Comparison of ENCODE assay signal across 26 cellular contexts in the genomic region with DNA sequence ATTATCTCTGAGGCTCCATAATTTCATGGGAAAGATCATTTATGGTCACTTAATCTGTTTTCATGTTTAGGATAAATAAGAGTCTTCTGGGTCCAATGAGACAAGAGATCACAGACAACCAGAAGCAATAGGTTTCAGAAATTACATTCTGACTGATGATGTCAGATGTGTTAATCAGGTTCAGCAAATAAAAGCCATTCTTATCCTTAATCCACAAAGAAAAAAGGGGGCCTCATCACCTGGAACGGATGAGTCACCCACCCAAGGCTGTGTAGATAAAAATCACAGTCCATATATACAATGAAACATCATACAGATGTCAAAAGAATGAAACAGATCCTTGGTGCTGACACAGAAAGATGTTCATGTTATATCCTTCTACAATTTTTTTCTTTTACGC. TPM values are rescaled to one million over a fixed set of nuclear protein-coding genes. Genes with fewer than 3 reads are reported as not detected.
DNase-seq lines count a peak whose midpoint lies in the region; ATAC-seq lines count a peak whose summit lies in the region.
"Had no signal": no experiment of that assay in that cellular context is flagged by ENCODE, and none has a peak within 500 bp of the region (broad histone marks: within the 10 kb centered on the region; RNA-seq: fewer than 3 reads in every experiment).

No MANE protein-coding gene starts in this region.

- H3K4me1 Mint-ChIP-seq in activated naive CD8-positive, alpha-beta T cell treated with anti-CD3 and anti-CD28 coated beads, Interleukin-2, amount 50 U/mL, for 24 hours: peaks cover 16% of the 10 kb centered on the region
- peaks cover 8% of the 10 kb centered on the region for H3K4me1 Mint-ChIP-seq in activated naive CD8-positive, alpha-beta T cell treated with anti-CD3 and anti-CD28 coated beads for 36 hours
- H3K4me1 Mint-ChIP-seq: activated naive CD4-positive, alpha-beta T cell treated with anti-CD3 and anti-CD28 coated beads, Interleukin-2, amount 10 ng/mL, durations not matched to agents 7 days and 5 days; neural crest cell; WTC11 had no signal

- ATAC-seq in activated naive CD8-positive, alpha-beta T cell treated with anti-CD3 and anti-CD28 coated beads, Interleukin-2, amount 50 U/mL, for 24 hours: peak; percentile 40
- no peak for ATAC-seq in GM18502 (IDR thresholded peaks at IDR 0.05; ENCODE audit: poor library complexity, unreplicated experiment)
- no peak for ATAC-seq in GM21619 (IDR thresholded peaks at IDR 0.05; ENCODE audit: unreplicated experiment)
- ATAC-seq: CD8-positive, alpha-beta T cell; K562; sciatic nerve; WTC11 had no signal

- H3K36me3 Mint-ChIP-seq in activated naive CD8-positive, alpha-beta T cell treated with anti-CD3 and anti-CD28 coated beads, Interleukin-2, amount 50 U/mL, for 24 hours (ENCODE audit: low read depth): no peaks in the 10 kb centered on the region
- no peaks in the 10 kb centered on the region for H3K36me3 Mint-ChIP-seq in activated naive CD8-positive, alpha-beta T cell treated with anti-CD3 and anti-CD28 coated beads for 36 hours
- H3K36me3 Mint-ChIP-seq: activated naive CD4-positive, alpha-beta T cell treated with anti-CD3 and anti-CD28 coated beads, Interleukin-2, amount 10 ng/mL, durations not matched to agents 7 days and 5 days; CD8-positive, alpha-beta T cell; WTC11 had no signal

- no peak overlapping the region for H3K4me3 Mint-ChIP-seq in activated naive CD8-positive, alpha-beta T cell treated with anti-CD3 and anti-CD28 coated beads, Interleukin-2, amount 50 U/mL, for 24 hours
- H3K4me3 Mint-ChIP-seq in activated naive CD8-positive, alpha-beta T cell treated with anti-CD3 and anti-CD28 coated beads for 36 hours: no peak overlapping the region
- H3K4me3 Mint-ChIP-seq: activated naive CD4-positive, alpha-beta T cell treated with anti-CD3 and anti-CD28 coated beads, Interleukin-2, amount 10 ng/mL, durations not matched to agents 7 days and 5 days; activated T-cell treated with anti-CD3 and anti-CD28 coated beads, Interleukin-2, amount 50 U/mL, for 24 hours; CD8-positive, alpha-beta T cell; neural crest cell; WTC11 had no signal

- H3K9me3 Mint-ChIP-seq in activated naive CD8-positive, alpha-beta T cell treated with anti-CD3 and anti-CD28 coated beads, Interleukin-2, amount 50 U/mL, for 24 hours: no peaks in the 10 kb centered on the region
- H3K9me3 Mint-ChIP-seq in activated naive CD8-positive, alpha-beta T cell treated with anti-CD3 and anti-CD28 coated beads for 36 hours: no peaks in the 10 kb centered on the region
- H3K9me3 Mint-ChIP-seq: activated naive CD4-positive, alpha-beta T cell treated with anti-CD3 and anti-CD28 coated beads, Interleukin-2, amount 10 ng/mL, durations not matched to agents 7 days and 5 days; activated T-cell treated with anti-CD3 and anti-CD28 coated beads, Interleukin-2, amount 50 U/mL, for 24 hours; CD8-positive, alpha-beta T cell; WTC11 had no signal

- DNase-seq in NCI-H1417 (lab: John Stamatoyannopoulos, UW) (peak in 2 of 3 experiments; percentile 40 to 62), NCI-H1417 treated with DMSO at 0.1 percent for 48 hours (lab: John Stamatoyannopoulos, UW) (no peak), SK-N-DZ (ENCODE audit: low spot score) (peak; percentile 81)
- no peak for DNase-seq in activated naive CD8-positive, alpha-beta T cell treated with anti-CD3 and anti-CD28 coated beads, Interleukin-2, amount 50 U/mL, for 24 hours
- no peak for DNase-seq in activated naive CD8-positive, alpha-beta T cell treated with anti-CD3 and anti-CD28 coated beads for 36 hours
- DNase-seq in stimulated activated CD8-positive, alpha-beta memory T cell treated with anti-CD3 and anti-CD28 coated beads, Interleukin-4, amount 100 ng/mL, for 48 hours: peak; percentile 24
- DNase-seq: activated naive CD4-positive, alpha-beta T cell treated with anti-CD3 and anti-CD28 coated beads, Interleukin-2, amount 10 ng/mL, durations not matched to agents 7 days and 5 days; activated T-cell treated with anti-CD3 and anti-CD28 coated beads, Interleukin-2, amount 50 U/mL, for 24 hours; CD8-positive, alpha-beta T cell; cortex of kidney; DMS153; GDM1; GM23248; kidney; MG63; NCI-H226; stomach; T1000; tibial artery had no signal

- peaks cover 24% of the 10 kb centered on the region for H3K27me3 Mint-ChIP-seq in activated naive CD8-positive, alpha-beta T cell treated with anti-CD3 and anti-CD28 coated beads, Interleukin-2, amount 50 U/mL, for 24 hours
- peaks cover 32% of the 10 kb centered on the region for H3K27me3 Mint-ChIP-seq in activated naive CD8-positive, alpha-beta T cell treated with anti-CD3 and anti-CD28 coated beads for 36 hours
- H3K27me3 Mint-ChIP-seq: activated naive CD4-positive, alpha-beta T cell treated with anti-CD3 and anti-CD28 coated beads, Interleukin-2, amount 10 ng/mL, durations not matched to agents 7 days and 5 days had no signal

- H3K27ac Mint-ChIP-seq in activated naive CD8-positive, alpha-beta T cell treated with anti-CD3 and anti-CD28 coated beads, Interleukin-2, amount 50 U/mL, for 24 hours: no peak overlapping the region
- no peak overlapping the region for H3K27ac Mint-ChIP-seq in activated naive CD8-positive, alpha-beta T cell treated with anti-CD3 and anti-CD28 coated beads for 36 hours
- H3K27ac Mint-ChIP-seq: activated naive CD4-positive, alpha-beta T cell treated with anti-CD3 and anti-CD28 coated beads, Interleukin-2, amount 10 ng/mL, durations not matched to agents 7 days and 5 days; activated T-cell treated with anti-CD3 and anti-CD28 coated beads, Interleukin-2, amount 50 U/mL, for 24 hours; CD8-positive, alpha-beta T cell; WTC11 had no signal

RNA-seq across cellular contexts. Expression of a gene that starts 36.6 kb away (rescaled TPM):
- not detected for total RNA-seq in activated naive CD8-positive, alpha-beta T cell treated with anti-CD3 and anti-CD28 coated beads for 36 hours
- polyA plus RNA-seq in SK-N-DZ (2014; cell fraction: cytosol; rRNA removed): 38.3 and 42.1 TPM in 2 replicates
- polyA plus RNA-seq in SK-N-DZ (2014; cell fraction: nucleus; rRNA removed): 58.3 and 77.9 TPM in 2 replicates
- total RNA-seq: CD8-positive, alpha-beta T cell; OCI-LY7 had no signal

RNA-seq across cellular contexts. Expression of a gene that starts 51.3 kb away (rescaled TPM):
- total RNA-seq in activated naive CD8-positive, alpha-beta T cell treated with anti-CD3 and anti-CD28 coated beads for 36 hours: not detected
- not detected in 2 replicates for polyA plus RNA-seq in SK-N-DZ (2014; cell fraction: cytosol; rRNA removed)
- polyA plus RNA-seq in SK-N-DZ (2014; cell fraction: nucleus; rRNA removed): not detected in 2 replicates
- total RNA-seq: CD8-positive, alpha-beta T cell; OCI-LY7 had no signal

RNA-seq across cellular contexts. Expression of a gene that starts 58.7 kb away (rescaled TPM):
- under 1 TPM; 0.43 to 0.52 TPM for total RNA-seq in activated naive CD8-positive, alpha-beta T cell treated with anti-CD3 and anti-CD28 coated beads for 36 hours
- 0.92 and 1.3 TPM in 2 replicates for polyA plus RNA-seq in SK-N-DZ (2014; cell fraction: cytosol; rRNA removed)
- polyA plus RNA-seq in SK-N-DZ (2014; cell fraction: nucleus; rRNA removed): 2.7 and 2.8 TPM in 2 replicates
- total RNA-seq: OCI-LY7 had no signal

Comparison
In these comparisons a context has a peak if more than half of its experiments do, and no peak if none do; other contexts are left out.
1. DNase-seq: peak in NCI-H1417 (2 of 3), SK-N-DZ (single experiment) and stimulated activated CD8-positive, alpha-beta memory T cell treated with anti-CD3 and anti-CD28 coated beads, Interleukin-4, amount 100 ng/mL, for 48 hours (single experiment); none in NCI-H1417 treated with DMSO at 0.1 percent for 48 hours (single experiment), activated naive CD8-positive, alpha-beta T cell treated with anti-CD3 and anti-CD28 coated beads, Interleukin-2, amount 50 U/mL, for 24 hours (single experiment) and activated naive CD8-positive, alpha-beta T cell treated with anti-CD3 and anti-CD28 coated beads for 36 hours (single experiment).